ENCODE assay signal across 8 cellular contexts in genomic region chr18:26574958-26575864, GRCh38. TPM values are rescaled to one million over a fixed set of nuclear protein-coding genes. Genes with fewer than 3 reads are reported as not detected.
DNase-seq lines count a peak whose midpoint lies in the region; ATAC-seq and TF ChIP-seq lines count a peak whose summit lies in the region.

No MANE protein-coding gene starts in this region.

- H4K91ac ChIP-seq in trophoblast cell (ENCODE audit: low read depth, low read length): peak overlapping the region; percentile 9

- H3K27me3 ChIP-seq in CD8-positive, alpha-beta T cell (ENCODE audit: insufficient read depth, low read length): no peaks in the 10 kb centered on the region
- H3K27me3 ChIP-seq in trophoblast cell (ENCODE audit: insufficient read depth, low read length): no peaks in the 10 kb centered on the region

- no peak overlapping the region for H3K23ac ChIP-seq in trophoblast cell (ENCODE audit: low read length)

- H3K4me1 ChIP-seq in CD8-positive, alpha-beta T cell (ENCODE audit: insufficient read depth, low read length): no peaks in the 10 kb centered on the region
- H3K4me1 ChIP-seq in trophoblast cell (ENCODE audit: control insufficient read depth in 1 of 2, insufficient read depth in 2 of 2, low read length in 2 of 2): no peaks in the 10 kb centered on the region

- H2BK120ac ChIP-seq in trophoblast cell (ENCODE audit: insufficient read depth, low read length, poor library complexity): no peak overlapping the region

- POLR2A ChIA-PET in CD8-positive, alpha-beta T cell (lab: Charles Lee): no interaction called here
- POLR2A ChIA-PET in activated CD8-positive, alpha-beta T cell treated with anti-CD3 and anti-CD28 coated beads, Interleukin-2, amount 10 ng/mL, durations not matched to agents 7 days and 5 days (lab: Charles Lee): no interaction called here

- H3K27ac Mint-ChIP-seq in CD8-positive, alpha-beta T cell: no peak overlapping the region
- H3K27ac Mint-ChIP-seq in activated CD8-positive, alpha-beta T cell treated with anti-CD3 and anti-CD28 coated beads, Interleukin-2, amount 10 ng/mL, durations not matched to agents 7 days and 5 days: no peak overlapping the region

- H3K9ac ChIP-seq in trophoblast cell (ENCODE audit: low read length): peak overlapping the region; percentile 74

- no peaks in the 10 kb centered on the region for H3K9me3 ChIP-seq in CD8-positive, alpha-beta T cell (ENCODE audit: low read length)
- no peaks in the 10 kb centered on the region for H3K9me3 ChIP-seq in trophoblast cell (ENCODE audit: insufficient read depth, low read depth, low read length)

- intact Hi-C loops in CD8-positive, alpha-beta T cell (cut with DNase I, micrococcal nuclease): no loop called here
- intact Hi-C loops in head of caudate nucleus (cut with DNase I): no loop called here

- H3K36me3 Mint-ChIP-seq in CD8-positive, alpha-beta T cell: no peaks in the 10 kb centered on the region
- H3K36me3 Mint-ChIP-seq in activated CD8-positive, alpha-beta T cell treated with anti-CD3 and anti-CD28 coated beads, Interleukin-2, amount 10 ng/mL, durations not matched to agents 7 days and 5 days (ENCODE audit: low read depth): no peaks in the 10 kb centered on the region

- H2AFZ ChIP-seq in trophoblast cell (ENCODE audit: insufficient read depth, low read length, poor library complexity): no peak overlapping the region

- peaks cover 8% of the 10 kb centered on the region for H3K4me1 Mint-ChIP-seq in CD8-positive, alpha-beta T cell (ENCODE audit: low read depth)
- peaks cover 8% of the 10 kb centered on the region for H3K4me1 Mint-ChIP-seq in activated CD8-positive, alpha-beta T cell treated with anti-CD3 and anti-CD28 coated beads, Interleukin-2, amount 10 ng/mL, durations not matched to agents 7 days and 5 days (ENCODE audit: low read depth)

- no peak overlapping the region for H3K27ac ChIP-seq in CD8-positive, alpha-beta T cell (ENCODE audit: low read depth, low read length)
- H3K27ac ChIP-seq in trophoblast cell (ENCODE audit: low read depth, low read length): peak overlapping the region; percentile 21

- no peak for ATAC-seq in CD8-positive, alpha-beta T cell
- ATAC-seq in HG02885 (IDR thresholded peaks at IDR 0.05; ENCODE audit: poor library complexity, unreplicated experiment) (peak; percentile 47), GM21723 (IDR thresholded peaks at IDR 0.05; ENCODE audit: unreplicated experiment) (no peak), GM21717 (IDR thresholded peaks at IDR 0.05; ENCODE audit: unreplicated experiment) (no peak)
- peak; percentile 27 for ATAC-seq in activated CD8-positive, alpha-beta T cell treated with anti-CD3 and anti-CD28 coated beads, Interleukin-2, amount 10 ng/mL, durations not matched to agents 7 days and 5 days

- peak overlapping the region; percentile 51 for H3K4me3 Mint-ChIP-seq in CD8-positive, alpha-beta T cell
- peak overlapping the region; percentile 52 for H3K4me3 Mint-ChIP-seq in activated CD8-positive, alpha-beta T cell treated with anti-CD3 and anti-CD28 coated beads, Interleukin-2, amount 10 ng/mL, durations not matched to agents 7 days and 5 days

- H2BK12ac ChIP-seq in trophoblast cell (ENCODE audit: low read length): no peak overlapping the region

- H3K36me3 ChIP-seq in CD8-positive, alpha-beta T cell (ENCODE audit: insufficient read depth, low read length): no peaks in the 10 kb centered on the region
- H3K36me3 ChIP-seq in trophoblast cell (ENCODE audit: control insufficient read depth in 1 of 2, insufficient read depth in 2 of 2, low read length in 2 of 2): no peaks in the 10 kb centered on the region

- no peak overlapping the region for H4K12ac ChIP-seq in trophoblast cell (ENCODE audit: low read depth, low read length)

- no peaks in the 10 kb centered on the region for H3K9me3 Mint-ChIP-seq in CD8-positive, alpha-beta T cell
- H3K9me3 Mint-ChIP-seq in activated CD8-positive, alpha-beta T cell treated with anti-CD3 and anti-CD28 coated beads, Interleukin-2, amount 10 ng/mL, durations not matched to agents 7 days and 5 days (ENCODE audit: insufficient read depth): no peaks in the 10 kb centered on the region

- WGBS in trophoblast cell (ENCODE audit: extremely low coverage, insufficient coverage, insufficient read length): no CpG with 5 or more reads among the region's 27 CpGs

- H3K4ac ChIP-seq in trophoblast cell (ENCODE audit: low read depth, low read length): no peak overlapping the region

- no peak overlapping the region for H2AK5ac ChIP-seq in trophoblast cell (ENCODE audit: low read length)

- no peak for DNase-seq in CD8-positive, alpha-beta T cell
- no peak for DNase-seq in activated CD8-positive, alpha-beta T cell treated with anti-CD3 and anti-CD28 coated beads, Interleukin-2, amount 10 ng/mL, durations not matched to agents 7 days and 5 days
- peak in 41 of 42 donors; percentile 42 to 83 (median 61) for DNase-seq in head of caudate nucleus
- peak in 1 of 2 donors; percentile 29 for DNase-seq in trophoblast cell
- DNase-seq in inferior parietal cortex (ENCODE audit: extremely low spot score): no peak

- no peak overlapping the region for H3K14ac ChIP-seq in trophoblast cell (ENCODE audit: low read length)

- H3K4me3 ChIP-seq in CD8-positive, alpha-beta T cell (ENCODE audit: low read depth, low read length): no peak overlapping the region
- peak overlapping the region; percentile 66 for H3K4me3 ChIP-seq in trophoblast cell (ENCODE audit: low read depth, low read length)

- peak overlapping the region; percentile 92 for H3K4me2 ChIP-seq in trophoblast cell (ENCODE audit: low read length)

- H3K79me1 ChIP-seq in trophoblast cell (ENCODE audit: low read length): no peaks in the 10 kb centered on the region

- no peak overlapping the region for H4K8ac ChIP-seq in trophoblast cell (ENCODE audit: low read depth, low read length)

- CTCF ChIA-PET in CD8-positive, alpha-beta T cell (lab: Charles Lee): no interaction called here
- CTCF ChIA-PET in activated CD8-positive, alpha-beta T cell treated with anti-CD3 and anti-CD28 coated beads, Interleukin-2, amount 10 ng/mL, durations not matched to agents 7 days and 5 days (lab: Charles Lee): interaction anchor here (1.2 kb wide), 1 partner anchor 27 kb away, joined by 5 read pairs; no protein-coding TSS in a partner anchor

- H3K27me3 Mint-ChIP-seq in CD8-positive, alpha-beta T cell (ENCODE audit: low read depth): peaks cover 33% of the 10 kb centered on the region
- H3K27me3 Mint-ChIP-seq in activated CD8-positive, alpha-beta T cell treated with anti-CD3 and anti-CD28 coated beads, Interleukin-2, amount 10 ng/mL, durations not matched to agents 7 days and 5 days (ENCODE audit: low read depth): peaks cover 36% of the 10 kb centered on the region

- no peak overlapping the region for H3K18ac ChIP-seq in trophoblast cell (ENCODE audit: low read length)

- H3K79me2 ChIP-seq in trophoblast cell (ENCODE audit: control insufficient read depth, insufficient read depth, low read length, poor library complexity): no peaks in the 10 kb centered on the region

- no peak overlapping the region for H2BK5ac ChIP-seq in trophoblast cell (ENCODE audit: low read depth, low read length, poor library complexity)

- TF ChIP-seq CTCF in CD8-positive, alpha-beta T cell (IDR thresholded peaks at IDR 0.05): no peak

RNA-seq across cellular contexts. Expression of gene KCTD1, which starts 26.9 kb away (rescaled TPM):
- under 1 TPM; 0.53 to 0.79 TPM for total RNA-seq in CD8-positive, alpha-beta T cell
- 1 to 10 TPM; 3.0 to 3.5 TPM for total RNA-seq in activated CD8-positive, alpha-beta T cell treated with anti-CD3 and anti-CD28 coated beads, Interleukin-2, amount 10 ng/mL, durations not matched to agents 7 days and 5 days
- 36.1 and 38.7 TPM in 2 replicates for polyA plus RNA-seq in trophoblast cell (2013)

Comparison
In these comparisons a context has a peak if more than half of its experiments do, and no peak if none do; other contexts are left out.
1. ATAC-seq: peak in HG02885 (single experiment) and activated CD8-positive, alpha-beta T cell treated with anti-CD3 and anti-CD28 coated beads, Interleukin-2, amount 10 ng/mL, durations not matched to agents 7 days and 5 days (single experiment); none in CD8-positive, alpha-beta T cell (single experiment), GM21723 (single experiment) and GM21717 (single experiment).
2. DNase-seq: peak in head of caudate nucleus (41 of 42); none in CD8-positive, alpha-beta T cell (0 of 7), activated CD8-positive, alpha-beta T cell treated with anti-CD3 and anti-CD28 coated beads, Interleukin-2, amount 10 ng/mL, durations not matched to agents 7 days and 5 days (single experiment) and inferior parietal cortex (single experiment).